Comparison of ENCODE assay signal across 3 cellular contexts in the genomic region with DNA sequence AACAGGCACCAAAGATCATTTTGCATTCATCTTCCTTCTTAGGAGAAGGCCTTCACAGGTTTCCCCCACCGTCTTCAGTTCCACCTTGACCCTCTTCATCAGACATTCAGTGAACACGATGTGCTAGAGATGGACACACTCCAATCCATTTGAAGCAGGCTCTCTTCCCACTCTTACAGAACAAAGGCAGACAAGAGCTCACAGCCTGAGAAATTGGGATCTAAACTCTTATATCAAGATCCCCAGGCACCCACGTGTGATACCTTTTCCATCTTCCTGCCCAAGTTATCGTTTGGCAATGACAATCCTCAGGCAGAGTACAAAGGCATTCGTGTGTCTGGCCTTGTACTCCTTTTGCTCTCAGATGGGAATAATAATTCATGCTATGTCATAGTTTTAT.
"Had no signal": no experiment of that assay in that cellular context is flagged by ENCODE, and none has a peak within 500 bp of the region (broad histone marks: within the 10 kb centered on the region; RNA-seq: fewer than 3 reads in every experiment).

No MANE protein-coding gene starts in this region.

- ATAC-seq: GM12878 had no signal

- H3K4me3 ChIP-seq: GM12878 had no signal

- DNase-seq: GDM1, GF-D8 had no signal
